21 cellular contexts compared by ENCODE assay signal in genomic region chr10:12807982-12808613, GRCh38.
"Had no signal": no experiment of that assay in that cellular context is flagged by ENCODE, and none has a peak within 500 bp of the region (broad histone marks: within the 10 kb centered on the region; RNA-seq: fewer than 3 reads in every experiment).

No MANE protein-coding gene starts in this region.

- H3K9me3 ChIP-seq: ascending aorta, breast epithelium, stomach, upper lobe of left lung had no signal

- H3K36me3 ChIP-seq: ascending aorta, breast epithelium, stomach, upper lobe of left lung had no signal

- H3K27me3 ChIP-seq: ascending aorta, breast epithelium, stomach, upper lobe of left lung had no signal

- H3K4me3 Mint-ChIP-seq: activated CD4-positive, alpha-beta T cell treated with anti-CD3 and anti-CD28 coated beads, Interleukin-2, amount 10 ng/mL, durations not matched to agents 24 days and 14 days; activated CD8-positive, alpha-beta T cell treated with anti-CD3 and anti-CD28 coated beads for 36 hours; activated T-cell treated with anti-CD3 and anti-CD28 coated beads, Interleukin-2, amount 50 U/mL, for 24 hours; T-cell had no signal

- H3K4me3 ChIP-seq: ascending aorta, breast epithelium, skin epidermis, stomach, upper lobe of left lung had no signal

- ATAC-seq: activated CD8-positive, alpha-beta T cell treated with anti-CD3 and anti-CD28 coated beads for 36 hours; left lobe of liver; SK-N-SH treated with all-trans-retinoic acid at 6 μM for 48 hours; T-cell had no signal

- H3K27ac ChIP-seq: ascending aorta, breast epithelium, skin epidermis, stomach, upper lobe of left lung had no signal

- DNase-seq: activated CD4-positive, alpha-beta T cell treated with anti-CD3 and anti-CD28 coated beads, Interleukin-2, amount 10 ng/mL, durations not matched to agents 24 days and 14 days; activated CD8-positive, alpha-beta T cell treated with anti-CD3 and anti-CD28 coated beads for 36 hours; activated effector memory CD4-positive, alpha-beta T cell treated with Interleukin-2 at 50 U/mL for 16 hours; activated naive CD4-positive, alpha-beta T cell treated with anti-CD3 and anti-CD28 coated beads, Interleukin-2, amount 50 U/mL, for 16 hours; activated T-cell treated with anti-CD3 and anti-CD28 coated beads, Interleukin-2, amount 50 U/mL, for 24 hours; dermis blood vessel endothelial cell; effector memory CD4-positive, alpha-beta T cell; foreskin fibroblast; hippocampal formation; mammary epithelial cell; naive B cell; retina; SIG-M5; stomach; T-cell; upper lobe of left lung had no signal

- H3K4me1 ChIP-seq: ascending aorta, breast epithelium, stomach, upper lobe of left lung had no signal

- H3K27ac Mint-ChIP-seq: activated CD4-positive, alpha-beta T cell treated with anti-CD3 and anti-CD28 coated beads, Interleukin-2, amount 10 ng/mL, durations not matched to agents 24 days and 14 days; activated CD8-positive, alpha-beta T cell treated with anti-CD3 and anti-CD28 coated beads for 36 hours; activated T-cell treated with anti-CD3 and anti-CD28 coated beads, Interleukin-2, amount 50 U/mL, for 24 hours; T-cell had no signal

- H3K9me3 Mint-ChIP-seq: activated CD4-positive, alpha-beta T cell treated with anti-CD3 and anti-CD28 coated beads, Interleukin-2, amount 10 ng/mL, durations not matched to agents 24 days and 14 days; activated CD8-positive, alpha-beta T cell treated with anti-CD3 and anti-CD28 coated beads for 36 hours had no signal

- H3K4me1 Mint-ChIP-seq: activated CD4-positive, alpha-beta T cell treated with anti-CD3 and anti-CD28 coated beads, Interleukin-2, amount 10 ng/mL, durations not matched to agents 24 days and 14 days; T-cell had no signal

- H3K27me3 Mint-ChIP-seq: activated CD4-positive, alpha-beta T cell treated with anti-CD3 and anti-CD28 coated beads, Interleukin-2, amount 10 ng/mL, durations not matched to agents 24 days and 14 days; activated CD8-positive, alpha-beta T cell treated with anti-CD3 and anti-CD28 coated beads for 36 hours; activated T-cell treated with anti-CD3 and anti-CD28 coated beads, Interleukin-2, amount 50 U/mL, for 24 hours; naive B cell; T-cell had no signal
